Comparison of ENCODE assay signal across 8 cellular contexts in the genomic region with DNA sequence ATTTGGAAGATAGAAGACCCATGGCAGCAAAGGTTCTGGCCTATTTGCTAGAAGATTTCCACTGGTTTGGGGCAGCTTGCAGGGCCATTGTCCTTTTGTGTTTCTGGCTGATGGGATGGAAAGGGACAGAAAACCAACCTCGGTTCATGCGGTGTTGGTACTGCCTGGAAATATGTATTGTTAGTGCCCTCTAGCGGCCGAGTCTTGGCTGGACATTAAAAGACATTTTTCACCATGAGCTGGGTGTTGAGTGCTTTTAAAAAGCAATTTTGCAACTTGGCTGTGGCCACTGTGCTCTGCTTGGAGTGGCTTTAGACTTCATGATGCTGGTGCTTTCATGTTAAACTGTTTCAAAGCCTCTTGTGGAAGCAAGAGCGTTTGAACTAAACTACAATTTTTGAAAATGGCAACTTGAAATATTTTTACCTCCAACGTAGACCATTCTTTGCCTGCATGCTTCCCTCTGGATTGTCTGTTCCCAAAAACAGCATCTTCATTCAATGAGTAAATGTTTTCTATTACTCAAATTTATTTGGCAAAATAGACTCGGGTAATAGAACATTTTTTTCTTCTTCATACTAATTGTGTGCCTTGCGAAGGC.
DNase-seq lines count a peak whose midpoint lies in the region; ATAC-seq and TF ChIP-seq lines count a peak whose summit lies in the region.

No MANE protein-coding gene starts in this region.

- no peak overlapping the region for H3K27ac ChIP-seq in trophoblast cell (ENCODE audit: low read depth, low read length)
- H3K27ac ChIP-seq in upper lobe of right lung: no peak overlapping the region

- no peak overlapping the region for H3K4me3 ChIP-seq in GM12865 (ENCODE audit: low read depth, low read length)
- no peak overlapping the region for H3K4me3 ChIP-seq in trophoblast cell (ENCODE audit: low read depth, low read length)
- no peak overlapping the region for H3K4me3 ChIP-seq in upper lobe of right lung

- H2AFZ ChIP-seq in trophoblast cell (ENCODE audit: insufficient read depth, low read length, poor library complexity): no peak overlapping the region

- DNase-seq in GM12865 (ENCODE audit: low read depth): peak; percentile 74
- DNase-seq in LoVo (ENCODE audit: low spot score): peak; percentile 70
- peak; percentile 87 for DNase-seq in SK-MEL-5 (ENCODE audit: low read depth, low spot score)
- peak; percentile 4 for DNase-seq in activated gamma-delta T cell treated with anti-CD3 and anti-CD28 coated beads, Interleukin-2, amount 50 U/mL, for 16 hours (ENCODE audit: low read depth)
- peak; percentile 78 for DNase-seq in globus pallidus (ENCODE audit: low spot score)
- DNase-seq in trophoblast cell: peak; percentile 81 to 85
- DNase-seq in upper lobe of right lung: no peak

- H4K91ac ChIP-seq in trophoblast cell (ENCODE audit: low read depth, low read length): no peak overlapping the region

- H2BK5ac ChIP-seq in trophoblast cell (ENCODE audit: low read depth, low read length, poor library complexity): no peak overlapping the region

- no peaks in the 10 kb centered on the region for H3K27me3 ChIP-seq in trophoblast cell (ENCODE audit: insufficient read depth, low read length)
- H3K27me3 ChIP-seq in upper lobe of right lung: peaks cover 8% of the 10 kb centered on the region

- H3K14ac ChIP-seq in trophoblast cell (ENCODE audit: low read length): no peak overlapping the region

- TF ChIP-seq CTCF in GM12865 (IDR thresholded peaks at IDR 0.05; ENCODE audit: insufficient read depth, low read depth, low read length, missing control alignments): peak; percentile 70
- peak; percentile 84 for TF ChIP-seq CTCF in upper lobe of right lung (IDR thresholded peaks at IDR 0.05)

- no peak overlapping the region for H3K18ac ChIP-seq in trophoblast cell (ENCODE audit: low read length)

- intact Hi-C loops in upper lobe of right lung (cut with DNase I): loop anchor here (5.0 kb wide), 1 partner anchor 526 kb away; no protein-coding TSS in a partner anchor

- H2BK12ac ChIP-seq in trophoblast cell (ENCODE audit: low read length): no peak overlapping the region

- no peak overlapping the region for H2BK120ac ChIP-seq in trophoblast cell (ENCODE audit: insufficient read depth, low read length, poor library complexity)

- H3K79me2 ChIP-seq in trophoblast cell (ENCODE audit: control insufficient read depth, insufficient read depth, low read length, poor library complexity): no peaks in the 10 kb centered on the region

- H3K4me1 ChIP-seq in trophoblast cell (ENCODE audit: control insufficient read depth in 1 of 2, insufficient read depth in 2 of 2, low read length in 2 of 2): no peaks in the 10 kb centered on the region
- H3K4me1 ChIP-seq in upper lobe of right lung: no peaks in the 10 kb centered on the region

- H3K23ac ChIP-seq in trophoblast cell (ENCODE audit: low read length): no peak overlapping the region

- H3K36me3 ChIP-seq in trophoblast cell (ENCODE audit: control insufficient read depth in 1 of 2, insufficient read depth in 2 of 2, low read length in 2 of 2) (no peaks in the 10 kb centered on the region), upper lobe of right lung (no peaks in the 10 kb centered on the region)

- no peaks in the 10 kb centered on the region for H3K79me1 ChIP-seq in trophoblast cell (ENCODE audit: low read length)

- H3K9me3 ChIP-seq in trophoblast cell (ENCODE audit: insufficient read depth, low read depth, low read length): no peaks in the 10 kb centered on the region
- H3K9me3 ChIP-seq in upper lobe of right lung: no peaks in the 10 kb centered on the region

- H4K12ac ChIP-seq in trophoblast cell (ENCODE audit: low read depth, low read length): no peak overlapping the region

- ATAC-seq in upper lobe of right lung (peak; percentile 90), HG03045 (IDR thresholded peaks at IDR 0.05; ENCODE audit: unreplicated experiment) (no peak)

- WGBS in trophoblast cell (ENCODE audit: extremely low coverage, insufficient coverage, insufficient read length): no CpG with 5 or more reads among the region's 8 CpGs

- no peak overlapping the region for H4K8ac ChIP-seq in trophoblast cell (ENCODE audit: low read depth, low read length)

- no peak overlapping the region for H3K4ac ChIP-seq in trophoblast cell (ENCODE audit: low read depth, low read length)

- H3K9ac ChIP-seq in trophoblast cell (ENCODE audit: low read length): no peak overlapping the region

- in situ Hi-C loops in SK-MEL-5 (cut with HindIII; ENCODE audit: low pct_unique_long_range_greater_than_20kb, low sequenced_read_pairs): no loop called here

- no peak overlapping the region for H3K4me2 ChIP-seq in trophoblast cell (ENCODE audit: low read length)

- no peak overlapping the region for H2AK5ac ChIP-seq in trophoblast cell (ENCODE audit: low read length)
